In genomic region chr2:232795920-232796319, GRCh38 we compare ENCODE assay signal across 1 cellular context.
TF ChIP-seq lines count a peak whose summit lies in the region.

No MANE protein-coding gene starts in this region.

TF ChIP-seq in IMR-90, 13 proteins besides CTCF, POLR2A, EP300 and RAD21:
- TF ChIP-seq CEBPB (IDR thresholded peaks at IDR 0.05; ENCODE audit: low read depth, low read length), result no peak
- TF ChIP-seq MAFK (IDR thresholded peaks at IDR 0.05; ENCODE audit: low read depth, low read length), result no peak
- TF ChIP-seq RFX5 (IDR thresholded peaks at IDR 0.05; ENCODE audit: low read depth, low read length), result no peak
- TF ChIP-seq MXI1 (IDR thresholded peaks at IDR 0.05; ENCODE audit: borderline replicate concordance, low read depth, low read length), result no peak
- TF ChIP-seq RCOR1 (IDR thresholded peaks at IDR 0.05; ENCODE audit: insufficient replicate concordance, low read length), result no peak
- no peak for TF ChIP-seq USF2 (IDR thresholded peaks at IDR 0.05; ENCODE audit: low read depth, low read length)
- no peak for TF ChIP-seq SMC3 (IDR thresholded peaks at IDR 0.05; ENCODE audit: low read depth, low read length)
- TF ChIP-seq ELK1 (IDR thresholded peaks at IDR 0.05; ENCODE audit: borderline replicate concordance, low read depth, low read length), result no peak
- TF ChIP-seq FOS (IDR thresholded peaks at IDR 0.05; ENCODE audit: low read depth, low read length), result no peak
- no peak for TF ChIP-seq CHD1 (IDR thresholded peaks at IDR 0.05; ENCODE audit: low read depth, low read length)
- no peak for TF ChIP-seq MAZ (IDR thresholded peaks at IDR 0.05; ENCODE audit: borderline replicate concordance, low read depth, low read length)
- TF ChIP-seq BHLHE40 (IDR thresholded peaks at IDR 0.05; ENCODE audit: low read depth, low read length), result no peak
- no peak for TF ChIP-seq NFE2L2 (IDR thresholded peaks at IDR 0.05; ENCODE audit: low read depth, low read length)
